In genomic region chr6:37102299-37103168, GRCh38 we compare ENCODE assay signal across 8 cellular contexts.
DNase-seq lines count a peak whose midpoint lies in the region; ATAC-seq and TF ChIP-seq lines count a peak whose summit lies in the region.

No MANE protein-coding gene starts in this region.

- peak overlapping the region; percentile 18; the same call in 1 of the 2 replicates for H3K56ac ChIP-seq in IMR-90 (ENCODE audit: extremely low read depth, insufficient read depth, low read length)

- H3K4me3 Mint-ChIP-seq in activated T-cell treated with anti-CD3 and anti-CD28 coated beads, Interleukin-2, amount 50 U/mL, for 4 hours: peak overlapping the region; percentile 62

- H3K9me1 ChIP-seq in IMR-90 (ENCODE audit: insufficient read depth, low read length): no peaks in the 10 kb centered on the region

- H3K36me3 ChIP-seq in IMR-90 (ENCODE audit: control insufficient read depth, insufficient read depth, low read length) (no peaks in the 10 kb centered on the region), mucosa of stomach (ENCODE audit: control insufficient read depth, insufficient read depth, low read length) (no peaks in the 10 kb centered on the region)

- TF ChIP-seq CTCF in IMR-90 (conservative IDR thresholded peaks at IDR 0.05; ENCODE audit: low read depth, low read length): 0 out of 2 replicates have a peak, but pooled peaks have one; percentile 18

- H4K8ac ChIP-seq in IMR-90 (ENCODE audit: low read depth in 2 of 2, low read length in 2 of 2): peak overlapping the region; percentile 44 to 92; a peak in 3 of 4 replicates

- H3K27ac ChIP-seq in IMR-90 (ENCODE audit: insufficient read depth, low read length): peak overlapping the region; percentile 37

- peak overlapping the region; percentile 87 for H2AFZ ChIP-seq in IMR-90 (replicated peaks; ENCODE audit: low read length, poor library complexity)

- no peaks in the 10 kb centered on the region for H3K27me3 Mint-ChIP-seq in activated T-cell treated with anti-CD3 and anti-CD28 coated beads, Interleukin-2, amount 50 U/mL, for 4 hours (ENCODE audit: low read depth)

- H3K4me3 ChIP-seq in IMR-90 (ENCODE audit: insufficient read depth, low read depth, low read length): peak overlapping the region; percentile 39
- H3K4me3 ChIP-seq in mucosa of stomach (ENCODE audit: low read length): peak overlapping the region; percentile 58

- H2AK5ac ChIP-seq in IMR-90 (ENCODE audit: low read depth, low read length): peak overlapping the region; percentile 63; the same call in 1 of the 2 replicates

- H3K4me2 ChIP-seq in IMR-90 (ENCODE audit: low read depth, low read length): peak overlapping the region; percentile 75

- H4K91ac ChIP-seq in IMR-90 (ENCODE audit: insufficient read depth, low read depth, low read length): peak overlapping the region; percentile 51

- TF ChIP-seq RAD21 in IMR-90 (IDR thresholded peaks at IDR 0.05; ENCODE audit: low read length): 0 out of 2 replicates have a peak, but pooled peaks have one; percentile 5

- no peak overlapping the region; the same call in 1 of the 2 replicates for H3K23ac ChIP-seq in IMR-90 (ENCODE audit: low read depth, low read length)

- in situ Hi-C loops in IMR-90 (cut with MboI; ENCODE audit: low sequenced_read_pairs): no loop called here

- DNase-seq in COR-L47 (lab: John Stamatoyannopoulos, UW): peak; percentile 98
- peak; percentile 88 for DNase-seq in IMR-90
- peak; percentile 94 for DNase-seq in OCI-M1 (lab: John Stamatoyannopoulos, UW)
- DNase-seq in activated T-cell treated with anti-CD3 and anti-CD28 coated beads, Interleukin-2, amount 50 U/mL, for 4 hours: peak; percentile 56
- DNase-seq in stimulated activated CD8-positive, alpha-beta memory T cell treated with anti-CD3 and anti-CD28 coated beads, Interleukin-4, amount 100 ng/mL, for 4 hours (ENCODE audit: low read depth in 2 of 2, low spot score in 1 of 2): peak; percentile 14 to 36

- no TSS peak for BruUV-seq in IMR-90 (replicated peaks; lab: Mats Ljungman, UMichigan)

- 2% methylated on average over 10 of the region's 36 CpGs; no CpG with 5 or more reads in 1 of the 2 experiments for WGBS in IMR-90 (ENCODE audit: extremely low coverage in 2 of 2, insufficient read length in 1 of 2), 2 experiments

- peak overlapping the region; percentile 15 for H3K18ac ChIP-seq in IMR-90 (ENCODE audit: low read depth, low read length)

- peak; percentile 84 for ATAC-seq in GM21423 (IDR thresholded peaks at IDR 0.05; ENCODE audit: unreplicated experiment)
- ATAC-seq in IMR-90 (ENCODE audit: low read depth): peak; percentile 94
- peak; percentile 96 to 97 for ATAC-seq in activated T-cell treated with anti-CD3 and anti-CD28 coated beads, Interleukin-2, amount 50 U/mL, for 4 hours
- peak; percentile 68 for ATAC-seq in esophagus mucosa

- H4K5ac ChIP-seq in IMR-90 (ENCODE audit: low read depth, low read length): peak overlapping the region; percentile 7

- POLR2A ChIA-PET in IMR-90 (lab: Charles Lee; ENCODE audit: unreplicated experiment): interaction anchor here (0.6 to 0.7 kb wide), 2 partner anchors 42 to 700 kb away, joined by 3 to 4 read pairs; no protein-coding TSS in a partner anchor

- CTCF ChIA-PET in IMR-90 (lab: Yijun Ruan, JAX): no interaction called here

- no peaks in the 10 kb centered on the region for H4K20me1 ChIP-seq in IMR-90 (ENCODE audit: insufficient read depth, low read length)

- peak overlapping the region; percentile 77 for H3K4ac ChIP-seq in IMR-90 (ENCODE audit: low read depth, low read length)

- peak overlapping the region; percentile 12; the same call in 2 of the 3 replicates for H2BK15ac ChIP-seq in IMR-90 (ENCODE audit: low read depth, low read length)

- peak; percentile 62; the same call in 1 of the 2 replicates for TF ChIP-seq POLR2A in IMR-90 (IDR thresholded peaks at IDR 0.05; ENCODE audit: low read depth, low read length)

- H3K9ac ChIP-seq in IMR-90 (ENCODE audit: low read depth, low read length) (peak overlapping the region; percentile 39), mucosa of stomach (ENCODE audit: low read length) (peak overlapping the region; percentile 83)

- H2AK9ac ChIP-seq in IMR-90 (replicated peaks; ENCODE audit: low read depth, low read length, poor library complexity): peak overlapping the region; percentile 12

- H2BK120ac ChIP-seq in IMR-90 (ENCODE audit: low read depth, low read length): peak overlapping the region; percentile 66

- H3K79me1 ChIP-seq in IMR-90 (ENCODE audit: low read depth in 1 of 2, low read length in 2 of 2): no peaks in the 10 kb centered on the region

- no peaks in the 10 kb centered on the region for H3K9me3 Mint-ChIP-seq in activated T-cell treated with anti-CD3 and anti-CD28 coated beads, Interleukin-2, amount 50 U/mL, for 4 hours

- no peaks in the 10 kb centered on the region for H3K9me3 ChIP-seq in IMR-90 (ENCODE audit: control insufficient read depth, insufficient read depth, low read length)
- H3K9me3 ChIP-seq in mucosa of stomach (ENCODE audit: control insufficient read depth, low read length): no peaks in the 10 kb centered on the region

- peaks cover 26% of the 10 kb centered on the region for H3K4me1 Mint-ChIP-seq in activated T-cell treated with anti-CD3 and anti-CD28 coated beads, Interleukin-2, amount 50 U/mL, for 4 hours (ENCODE audit: low read depth)

- H3K27me3 ChIP-seq in IMR-90 (ENCODE audit: control insufficient read depth, insufficient read depth, low read length): no peaks in the 10 kb centered on the region
- no peaks in the 10 kb centered on the region for H3K27me3 ChIP-seq in mucosa of stomach (ENCODE audit: control insufficient read depth, insufficient read depth, low read length)

- intact Hi-C loops in IMR-90 (cut with micrococcal nuclease): loop anchor here (1.0 to 2.0 kb wide), 4 partner anchors 24 to 70 kb away; no protein-coding TSS in a partner anchor

- peak overlapping the region; percentile 75 for H3K14ac ChIP-seq in IMR-90 (replicated peaks; ENCODE audit: low read depth, low read length)

- no peaks in the 10 kb centered on the region for H3K36me3 Mint-ChIP-seq in activated T-cell treated with anti-CD3 and anti-CD28 coated beads, Interleukin-2, amount 50 U/mL, for 4 hours (ENCODE audit: insufficient read depth)

- H3K4me1 ChIP-seq in IMR-90 (ENCODE audit: control insufficient read depth, insufficient read depth, low read length) (peaks cover 12% of the 10 kb centered on the region), mucosa of stomach (ENCODE audit: control insufficient read depth, insufficient read depth, low read length) (peaks cover 39% of the 10 kb centered on the region)

- peak overlapping the region; percentile 20 for H2BK5ac ChIP-seq in IMR-90 (ENCODE audit: low read depth, low read length, poor library complexity, severe bottlenecking)

- H2BK20ac ChIP-seq in IMR-90 (ENCODE audit: low read depth, low read length): peak overlapping the region; percentile 28; the same call in 1 of the 2 replicates

- dilution Hi-C loops in IMR-90 (cut with HindIII; ENCODE audit: low sequenced_read_pairs, unreplicated experiment): no loop called here

TF ChIP-seq in IMR-90, 13 proteins besides CTCF, POLR2A, EP300 and RAD21:
- TF ChIP-seq FOS (IDR thresholded peaks at IDR 0.05; ENCODE audit: low read depth, low read length) (peak; percentile 5; the same call in 1 of the 2 replicates), CEBPB (IDR thresholded peaks at IDR 0.05; ENCODE audit: low read depth, low read length) (no peak), MAFK (IDR thresholded peaks at IDR 0.05; ENCODE audit: low read depth, low read length) (no peak), BHLHE40 (IDR thresholded peaks at IDR 0.05; ENCODE audit: low read depth, low read length) (no peak), RCOR1 (IDR thresholded peaks at IDR 0.05; ENCODE audit: insufficient replicate concordance, low read length) (no peak), MXI1 (IDR thresholded peaks at IDR 0.05; ENCODE audit: borderline replicate concordance, low read depth, low read length) (peak; percentile 91), MAZ (IDR thresholded peaks at IDR 0.05; ENCODE audit: borderline replicate concordance, low read depth, low read length) (peak; percentile 95), NFE2L2 (IDR thresholded peaks at IDR 0.05; ENCODE audit: low read depth, low read length) (no peak), CHD1 (IDR thresholded peaks at IDR 0.05; ENCODE audit: low read depth, low read length) (peak; percentile 90; the same call in 1 of the 2 replicates), RFX5 (IDR thresholded peaks at IDR 0.05; ENCODE audit: low read depth, low read length) (peak; percentile 78), USF2 (IDR thresholded peaks at IDR 0.05; ENCODE audit: low read depth, low read length) (peak; percentile 67)

Comparison
In these comparisons a context has a peak if more than half of its experiments do, and no peak if none do; other contexts are left out.
1. Peak in every context shown above with its lines: DNase-seq, ATAC-seq, H3K4me3 ChIP-seq and H3K27ac ChIP-seq.
2. DNase-seq: peak in every context shown above with its lines; median percentile 98 in COR-L47; 94 in OCI-M1; 88 in IMR-90; 56 in activated T-cell treated with anti-CD3 and anti-CD28 coated beads, Interleukin-2, amount 50 U/mL, for 4 hours; 25 in stimulated activated CD8-positive, alpha-beta memory T cell treated with anti-CD3 and anti-CD28 coated beads, Interleukin-4, amount 100 ng/mL, for 4 hours.